ENCODE assay signal across 10 cellular contexts in the genomic region with DNA sequence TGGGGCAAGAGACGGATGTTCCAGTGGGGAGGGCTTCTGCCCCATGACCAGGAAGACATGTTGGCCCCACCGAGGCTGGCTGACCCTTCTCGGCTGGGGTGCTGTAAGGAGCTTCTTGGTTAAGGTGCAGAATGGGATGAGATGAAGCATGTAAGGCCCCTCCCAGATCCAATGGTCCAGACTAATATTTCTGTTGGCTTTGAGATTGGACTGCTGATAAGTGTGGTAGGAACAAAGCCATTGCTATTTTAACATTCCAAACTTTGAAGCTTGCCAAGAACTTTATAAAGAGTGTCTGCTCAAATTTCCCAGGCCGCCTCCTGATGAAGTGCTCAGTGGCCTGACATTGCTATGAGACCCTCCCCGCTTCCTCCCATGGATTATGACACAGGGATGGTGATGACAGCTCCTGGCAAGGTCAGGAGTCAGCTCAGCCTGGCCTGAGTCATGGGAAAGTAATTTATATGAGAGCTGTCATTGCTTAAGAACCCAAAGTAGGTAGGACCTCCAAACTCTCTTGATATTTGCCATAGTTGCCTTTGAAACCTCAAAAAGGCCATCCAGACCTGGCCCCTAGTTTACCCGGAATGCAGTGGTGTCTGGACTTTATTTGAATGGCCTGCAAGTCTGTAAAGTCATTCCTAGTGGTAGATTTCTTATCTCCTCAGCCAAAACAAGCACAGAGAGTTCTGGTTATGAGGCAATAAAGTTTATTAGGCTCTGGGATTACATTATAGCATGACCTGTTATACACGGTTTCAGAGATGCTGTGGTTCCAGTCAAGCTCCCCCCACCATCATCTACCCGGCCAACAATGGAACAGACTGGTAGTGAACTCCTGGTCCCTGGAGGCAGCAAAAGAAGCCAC. TPM values are rescaled to one million over a fixed set of nuclear protein-coding genes. Genes with fewer than 3 reads are reported as not detected.
DNase-seq lines count a peak whose midpoint lies in the region; ATAC-seq and TF ChIP-seq lines count a peak whose summit lies in the region.
"Had no signal": no experiment of that assay in that cellular context is flagged by ENCODE, and none has a peak within 500 bp of the region (broad histone marks: within the 10 kb centered on the region; RNA-seq: fewer than 3 reads in every experiment).

No MANE protein-coding gene starts in this region.

- ATAC-seq in Panc1: peak; percentile 90
- no peak for ATAC-seq in GM19035 (IDR thresholded peaks at IDR 0.05; ENCODE audit: unreplicated experiment)
- ATAC-seq in CD4-positive, alpha-beta T cell (ENCODE audit: poor library complexity): no peak

- H4K20me1 ChIP-seq in fibroblast of lung (ENCODE audit: control insufficient read depth, extremely low read depth, insufficient read depth, low read length) (no peaks in the 10 kb centered on the region), osteoblast (ENCODE audit: insufficient read depth, low read length) (no peaks in the 10 kb centered on the region)

- in situ Hi-C loops in Panc1 (cut with HindIII; ENCODE audit: low pct_unique_long_range_greater_than_20kb, low sequenced_read_pairs): no loop called here

- H3K4me1 ChIP-seq in Panc1 (ENCODE audit: control insufficient read depth, insufficient read depth, low read length) (peaks cover 37% of the 10 kb centered on the region), fibroblast of lung (ENCODE audit: control insufficient read depth, extremely low read depth, insufficient read depth, low read length) (peaks cover 20% of the 10 kb centered on the region), osteoblast (ENCODE audit: insufficient read depth, low read length) (peaks cover 37% of the 10 kb centered on the region)

- H3K9me3 ChIP-seq in Panc1 (ENCODE audit: control insufficient read depth, insufficient read depth, low read depth, low read length): no peaks in the 10 kb centered on the region
- H3K9me3 ChIP-seq in fibroblast of lung (ENCODE audit: control insufficient read depth, insufficient read depth, low read depth, low read length): no peaks in the 10 kb centered on the region
- no peaks in the 10 kb centered on the region for H3K9me3 ChIP-seq in osteoblast (ENCODE audit: low read depth, low read length)
- H3K9me3 ChIP-seq in CD4-positive, alpha-beta T cell (ENCODE audit: control insufficient read depth, low read length): no peaks in the 10 kb centered on the region

- H3K4me3 ChIP-seq in Panc1 (ENCODE audit: low read depth in 2 of 2, low read length in 2 of 2): no peak overlapping the region
- no peak overlapping the region for H3K4me3 ChIP-seq in fibroblast of lung (replicated peaks in 1 of 4; ENCODE audit: control extremely low read depth in 1 of 4, insufficient read depth in 1 of 4, low read depth in 3 of 4, low read length in 4 of 4)
- no peak overlapping the region for H3K4me3 ChIP-seq in osteoblast (ENCODE audit: insufficient read depth, low read length)

- CTCF ChIA-PET in Panc1 (lab: Charles Lee): interaction anchor here (0.6 kb wide), 1 partner anchor 115 kb away, joined by 3 read pairs; no protein-coding TSS in a partner anchor
- CTCF ChIA-PET in CD4-positive, alpha-beta T cell (lab: Charles Lee): interaction anchor here (1.6 kb wide), 1 partner anchor 9 kb away, joined by 3 read pairs; no protein-coding TSS in a partner anchor

- H3K4me1 Mint-ChIP-seq in CD4-positive, alpha-beta T cell (ENCODE audit: low read depth): no peaks in the 10 kb centered on the region

- H3K27me3 Mint-ChIP-seq in CD4-positive, alpha-beta T cell: no peaks in the 10 kb centered on the region

- POLR2A ChIA-PET in Panc1 (lab: Charles Lee): no interaction called here
- POLR2A ChIA-PET in CD4-positive, alpha-beta T cell (lab: Charles Lee): no interaction called here

- H3K79me2 ChIP-seq in fibroblast of lung (ENCODE audit: control insufficient read depth, insufficient read depth, low read length) (no peaks in the 10 kb centered on the region), osteoblast (ENCODE audit: insufficient read depth, low read length) (no peaks in the 10 kb centered on the region)

- DNase-seq in Panc1 (ENCODE audit: low read depth, low spot score): peak; percentile 90
- peak; percentile 96 to 99 for DNase-seq in fibroblast of lung (ENCODE audit: low read depth in 2 of 2)
- DNase-seq in osteoblast (ENCODE audit: insufficient read length, low spot score, missing footprints): peak; percentile 92
- no peak for DNase-seq in NCI-H510A treated with DMSO at 0.1 percent for 48 hours (lab: John Stamatoyannopoulos, UW)
- no peak for DNase-seq in CD4-positive, alpha-beta T cell
- no peak for DNase-seq in NCI-H2107 (lab: John Stamatoyannopoulos, UW)
- DNase-seq: activated CD8-positive, alpha-beta memory T cell treated with anti-CD3 and anti-CD28 coated beads, Interleukin-2, amount 50 U/mL, for 4 hours had no signal

- no peaks in the 10 kb centered on the region for H3K36me3 Mint-ChIP-seq in CD4-positive, alpha-beta T cell (ENCODE audit: low read depth)

- peak overlapping the region; percentile 56 for H3K4me2 ChIP-seq in fibroblast of lung (ENCODE audit: extremely low read depth, insufficient read depth, low read length)
- H3K4me2 ChIP-seq in osteoblast (ENCODE audit: insufficient read depth, low read length): peak overlapping the region; percentile 39

- H3K36me3 ChIP-seq in Panc1 (ENCODE audit: control insufficient read depth, insufficient read depth, low read length) (no peaks in the 10 kb centered on the region), fibroblast of lung (ENCODE audit: control insufficient read depth, insufficient read depth, low read length) (no peaks in the 10 kb centered on the region), osteoblast (ENCODE audit: insufficient read depth, low read length) (no peaks in the 10 kb centered on the region)

- no peak overlapping the region for H3K4me3 Mint-ChIP-seq in CD4-positive, alpha-beta T cell
- H3K4me3 Mint-ChIP-seq: neural crest cell had no signal

- no peaks in the 10 kb centered on the region for H3K27me3 ChIP-seq in Panc1 (ENCODE audit: control insufficient read depth, insufficient read depth, low read length)
- H3K27me3 ChIP-seq in fibroblast of lung (ENCODE audit: control insufficient read depth, insufficient read depth, low read length): no peaks in the 10 kb centered on the region
- no peaks in the 10 kb centered on the region for H3K27me3 ChIP-seq in osteoblast (ENCODE audit: insufficient read depth, low read length)
- H3K27me3 ChIP-seq in CD4-positive, alpha-beta T cell (ENCODE audit: control insufficient read depth, insufficient read depth, low read length): no peaks in the 10 kb centered on the region

- TF ChIP-seq CTCF in C4-2B (conservative IDR thresholded peaks at IDR 0.05) (no peak), Panc1 (IDR thresholded peaks at IDR 0.05) (no peak), fibroblast of lung (conservative IDR thresholded peaks at IDR 0.05 in 1 of 2, IDR thresholded peaks at IDR 0.05 in 1 of 2; ENCODE audit: low read depth in 1 of 2, low read length in 2 of 2) (no peak), osteoblast (IDR thresholded peaks at IDR 0.05; ENCODE audit: extremely low read depth, low read depth, low read length) (no peak)
- no peak for TF ChIP-seq CTCF in CD4-positive, alpha-beta T cell (IDR thresholded peaks at IDR 0.05)

- no TSS peak for BruUV-seq in Panc1 (replicated peaks; lab: Mats Ljungman, UMichigan)

- intact Hi-C loops in Panc1 (cut with micrococcal nuclease; ENCODE audit: unreplicated experiment): no loop called here
- intact Hi-C loops in CD4-positive, alpha-beta T cell (cut with DNase I, micrococcal nuclease): no loop called here

- H3K9me3 Mint-ChIP-seq in CD4-positive, alpha-beta T cell: no peaks in the 10 kb centered on the region

- H3K9ac ChIP-seq in fibroblast of lung (ENCODE audit: insufficient read depth, low read length): no peak overlapping the region

- H3K27ac Mint-ChIP-seq in CD4-positive, alpha-beta T cell: no peak overlapping the region

- H2AFZ ChIP-seq in fibroblast of lung (ENCODE audit: low read length) (no peak overlapping the region), osteoblast (ENCODE audit: low read length) (no peak overlapping the region)

- H3K27ac ChIP-seq in C4-2B: peak overlapping the region; percentile 89
- H3K27ac ChIP-seq in Panc1 (ENCODE audit: low read length): peak overlapping the region; percentile 92
- H3K27ac ChIP-seq in fibroblast of lung (ENCODE audit: insufficient read depth, low read length): peak overlapping the region; percentile 65
- H3K27ac ChIP-seq in osteoblast (ENCODE audit: low read depth, low read length): peak overlapping the region; percentile 89
- H3K27ac ChIP-seq in CD4-positive, alpha-beta T cell (ENCODE audit: low read depth, low read length): no peak overlapping the region

RNA-seq across cellular contexts. Expression of a gene that starts 55.2 kb away (rescaled TPM):
- total RNA-seq in Panc1 (2021; ENCODE audit: unreplicated experiment) (113 TPM), fibroblast of lung (58.6 and 103 TPM in 2 replicates), osteoblast (78.2 and 137 TPM in 2 replicates)
- polyA plus RNA-seq in Panc1 (2012; ENCODE audit: insufficient read length): 205 TPM
- 129 and 238 TPM in 2 replicates for polyA plus RNA-seq in fibroblast of lung
- 135 and 254 TPM in 2 replicates for polyA plus RNA-seq in fibroblast of lung (2012)
- polyA minus RNA-seq in fibroblast of lung (ENCODE audit: low replicate concordance): 160 and 334 TPM in 2 replicates
- total RNA-seq in CD4-positive, alpha-beta T cell: under 1 TPM; 0.06 to 0.27 TPM

Comparison
In these comparisons a context has a peak if more than half of its experiments do, and no peak if none do; other contexts are left out.
1. DNase-seq: peak in Panc1 (single experiment), fibroblast of lung (2 of 2) and osteoblast (single experiment); none in NCI-H510A treated with DMSO at 0.1 percent for 48 hours (single experiment), CD4-positive, alpha-beta T cell (0 of 10) and NCI-H2107 (single experiment).
2. RNA of a gene that starts 55.2 kb away (total RNA-seq): 113 TPM in Panc1 (single experiment), 58.6 to 103 TPM in fibroblast of lung and 78.2 to 137 TPM in osteoblast; 0.06 to 0.27 TPM in CD4-positive, alpha-beta T cell; every median in the first group is over 10 times any median in the second.